Comparison of ENCODE assay signal across 1 cellular context in genomic region chr6:31680226-31680840, GRCh38.
TF ChIP-seq lines count a peak whose summit lies in the region.

No MANE protein-coding gene starts in this region.

TF ChIP-seq in H1, 55 proteins besides CTCF, POLR2A, EP300 and RAD21:
- TF ChIP-seq TAF1 (IDR thresholded peaks at IDR 0.05; ENCODE audit: low read depth, low read length), result no peak
- TF ChIP-seq RFX5 (IDR thresholded peaks at IDR 0.05; ENCODE audit: borderline replicate concordance, low read depth, low read length), result no peak
- TF ChIP-seq NANOG (IDR thresholded peaks at IDR 0.05; ENCODE audit: insufficient read depth, low read depth, low read length, poor library complexity, severe bottlenecking), result no peak
- no peak for TF ChIP-seq KDM4A (IDR thresholded peaks at IDR 0.05; ENCODE audit: low read depth, low read length, severe bottlenecking)
- TF ChIP-seq CREB1 (IDR thresholded peaks at IDR 0.05), result no peak
- TF ChIP-seq CTBP2 (IDR thresholded peaks at IDR 0.05; ENCODE audit: borderline replicate concordance, insufficient read depth, insufficient read length, low read length), result no peak
- TF ChIP-seq GTF2F1 (IDR thresholded peaks at IDR 0.05; ENCODE audit: borderline replicate concordance, low read depth, low read length), result no peak
- TF ChIP-seq SUZ12 (IDR thresholded peaks at IDR 0.05; ENCODE audit: low read length), result no peak
- no peak for TF ChIP-seq YY1 (IDR thresholded peaks at IDR 0.05; ENCODE audit: low read depth, low read length)
- TF ChIP-seq SAP30 (IDR thresholded peaks at IDR 0.05; ENCODE audit: insufficient read depth, insufficient replicate concordance, low read length), result no peak
- TF ChIP-seq SP4 (IDR thresholded peaks at IDR 0.05; ENCODE audit: low read length), result no peak
- no peak for TF ChIP-seq JUN (IDR thresholded peaks at IDR 0.05; ENCODE audit: low read depth, low read length)
- no peak for TF ChIP-seq TEAD4 (IDR thresholded peaks at IDR 0.05; ENCODE audit: low read depth, low read length)
- TF ChIP-seq BACH1 (IDR thresholded peaks at IDR 0.05; ENCODE audit: low read length), result no peak
- no peak for TF ChIP-seq SRF (IDR thresholded peaks at IDR 0.05; ENCODE audit: low read depth, low read length)
- TF ChIP-seq ATF3 (IDR thresholded peaks at IDR 0.05; ENCODE audit: insufficient read depth, low read depth, low read length), result no peak
- no peak for TF ChIP-seq POU5F1 (IDR thresholded peaks at IDR 0.05; ENCODE audit: low read depth, low read length)
- no peak for TF ChIP-seq BRCA1 (IDR thresholded peaks at IDR 0.05; ENCODE audit: low read depth, low read length)
TF ChIP-seq in H1: peak in this region for 0.
